Comparison of ENCODE assay signal across 13 cellular contexts in genomic region chr5:38257236-38258036, GRCh38. TPM values are rescaled to one million over a fixed set of nuclear protein-coding genes. Genes with fewer than 3 reads are reported as not detected.
A peak's percentile ranks its signal among the peaks of the same experiment; 100 is the strongest.
DNase-seq lines count a peak whose midpoint lies in the region; ATAC-seq, FAIRE-seq and TF ChIP-seq lines count a peak whose summit lies in the region.
"Had no signal": no experiment of that assay in that cellular context is flagged by ENCODE, and none has a peak within 500 bp of the region (broad histone marks: within the 10 kb centered on the region; RNA-seq: fewer than 3 reads in every experiment).

No MANE protein-coding gene starts in this region.

- H3K27me3 Mint-ChIP-seq in WTC11 (ENCODE audit: low read depth): peaks cover 88% of the 10 kb centered on the region
- H3K27me3 Mint-ChIP-seq in progenitor cell of endocrine pancreas: peaks cover 80% of the 10 kb centered on the region

- POLR2A ChIA-PET in WTC11 (lab: Charles Lee): interaction anchor here (0.7 kb wide), 1 partner anchor 222 kb away, joined by 3 read pairs; no protein-coding TSS in a partner anchor

- H3K27ac Mint-ChIP-seq in WTC11: no peak overlapping the region
- H3K27ac Mint-ChIP-seq in progenitor cell of endocrine pancreas: no peak overlapping the region
- H3K27ac Mint-ChIP-seq: activated CD4-positive, alpha-beta T cell treated with anti-CD3 and anti-CD28 coated beads, Interleukin-2, amount 10 ng/mL, durations not matched to agents 7 days and 5 days; activated naive CD8-positive, alpha-beta T cell; immature natural killer cell had no signal

- DNase-seq in D721Med (ENCODE audit: insufficient read length, low spot score) (peak; percentile 32), WTC11 (ENCODE audit: low spot score) (peak; percentile 26), progenitor cell of endocrine pancreas (ENCODE audit: low spot score, unreplicated experiment) (no peak), erythroblast (lab: John Stamatoyannopoulos, UW) (no peak), posterior vena cava (ENCODE audit: low spot score) (no peak)
- DNase-seq in activated CD4-positive, alpha-beta T cell treated with anti-CD3 and anti-CD28 coated beads for 4 hours: no peak
- DNase-seq: activated CD4-positive, alpha-beta T cell treated with anti-CD3 and anti-CD28 coated beads, Interleukin-2, amount 10 ng/mL, durations not matched to agents 7 days and 5 days; effector memory CD4-positive, alpha-beta T cell; immature natural killer cell; NCI-H446 treated with DMSO at 0.1 percent for 48 hours had no signal

- ATAC-seq in WTC11 (peak; percentile 31), HG03025 (IDR thresholded peaks at IDR 0.05; ENCODE audit: low FRiP score, unreplicated experiment) (no peak)

- TF ChIP-seq CTCF in D721Med (IDR thresholded peaks at IDR 0.05; ENCODE audit: insufficient read depth, missing control alignments) (no peak), WTC11 (IDR thresholded peaks at IDR 0.05) (no peak), progenitor cell of endocrine pancreas (IDR thresholded peaks at IDR 0.05; ENCODE audit: unreplicated experiment) (no peak)

- H3K36me3 Mint-ChIP-seq in WTC11: no peaks in the 10 kb centered on the region
- H3K36me3 Mint-ChIP-seq in progenitor cell of endocrine pancreas (ENCODE audit: insufficient read depth): no peaks in the 10 kb centered on the region
- H3K36me3 Mint-ChIP-seq: activated naive CD8-positive, alpha-beta T cell; immature natural killer cell had no signal

- no peak for TF ChIP-seq POLR2A in erythroblast (IDR thresholded peaks at IDR 0.05; ENCODE audit: low read length)

- CTCF ChIA-PET in WTC11 (lab: Charles Lee): interaction anchor here (1.0 to 1.6 kb wide), 5 partner anchors 8 to 184 kb away, joined by 3 to 18 read pairs (median 3); no protein-coding TSS in a partner anchor

- peaks cover 12% of the 10 kb centered on the region for H3K9me3 Mint-ChIP-seq in WTC11
- peaks cover 4% of the 10 kb centered on the region for H3K9me3 Mint-ChIP-seq in progenitor cell of endocrine pancreas (ENCODE audit: low read depth)
- H3K9me3 Mint-ChIP-seq: activated CD4-positive, alpha-beta T cell treated with anti-CD3 and anti-CD28 coated beads, Interleukin-2, amount 10 ng/mL, durations not matched to agents 7 days and 5 days had no signal

- H3K4me3 Mint-ChIP-seq in WTC11 (peak overlapping the region; percentile 85), progenitor cell of endocrine pancreas (ENCODE audit: low read depth) (peak overlapping the region; percentile 77)
- H3K4me3 Mint-ChIP-seq: activated CD4-positive, alpha-beta T cell treated with anti-CD3 and anti-CD28 coated beads, Interleukin-2, amount 10 ng/mL, durations not matched to agents 7 days and 5 days had no signal

- intact Hi-C loops in posterior vena cava (cut with DNase I): no loop called here

- no peak for FAIRE-seq in D721Med (lab: Jason Lieb, UNC)

- peak overlapping the region; percentile 51 for H3K4me3 ChIP-seq in iPS-11a (ENCODE audit: low read depth, low read length)

- peaks cover 23% of the 10 kb centered on the region for H3K4me1 Mint-ChIP-seq in WTC11
- H3K4me1 Mint-ChIP-seq in progenitor cell of endocrine pancreas (ENCODE audit: low read depth): peaks cover 16% of the 10 kb centered on the region

TF ChIP-seq in WTC11, 78 proteins besides CTCF, POLR2A, EP300 and RAD21:
- no peak for TF ChIP-seq ZMAT4 (CRISPR knock-in tag; IDR thresholded peaks at IDR 0.05)
- TF ChIP-seq ZBTB43 (CRISPR knock-in tag; IDR thresholded peaks at IDR 0.05): no peak
- no peak for TF ChIP-seq RELA (CRISPR knock-in tag; IDR thresholded peaks at IDR 0.05; ENCODE audit: borderline replicate concordance)

RNA-seq across cellular contexts. Expression of gene EGFLAM, which starts 0.9 kb away (rescaled TPM):
- total RNA-seq in WTC11 (2021) (1.1 to 1.3 TPM (median 1.1 TPM) in 3 replicates), progenitor cell of endocrine pancreas (0.18 and 0.69 TPM in 2 replicates), posterior vena cava (10 to 100 TPM in 1 of 2 donors, 1 to 10 TPM in 1; 6.4 to 10.2 TPM)
- total RNA-seq: activated CD4-positive, alpha-beta T cell treated with anti-CD3 and anti-CD28 coated beads, Interleukin-2, amount 10 ng/mL, durations not matched to agents 7 days and 5 days had no signal

Comparison
In these comparisons a context has a peak if more than half of its experiments do, and no peak if none do; other contexts are left out.
1. DNase-seq: peak in D721Med (single experiment) and WTC11 (single experiment); none in progenitor cell of endocrine pancreas (single experiment), activated CD4-positive, alpha-beta T cell treated with anti-CD3 and anti-CD28 coated beads for 4 hours (0 of 2), erythroblast (0 of 2) and posterior vena cava (single experiment).